Comparison of ENCODE assay signal across 11 cellular contexts in the genomic region with DNA sequence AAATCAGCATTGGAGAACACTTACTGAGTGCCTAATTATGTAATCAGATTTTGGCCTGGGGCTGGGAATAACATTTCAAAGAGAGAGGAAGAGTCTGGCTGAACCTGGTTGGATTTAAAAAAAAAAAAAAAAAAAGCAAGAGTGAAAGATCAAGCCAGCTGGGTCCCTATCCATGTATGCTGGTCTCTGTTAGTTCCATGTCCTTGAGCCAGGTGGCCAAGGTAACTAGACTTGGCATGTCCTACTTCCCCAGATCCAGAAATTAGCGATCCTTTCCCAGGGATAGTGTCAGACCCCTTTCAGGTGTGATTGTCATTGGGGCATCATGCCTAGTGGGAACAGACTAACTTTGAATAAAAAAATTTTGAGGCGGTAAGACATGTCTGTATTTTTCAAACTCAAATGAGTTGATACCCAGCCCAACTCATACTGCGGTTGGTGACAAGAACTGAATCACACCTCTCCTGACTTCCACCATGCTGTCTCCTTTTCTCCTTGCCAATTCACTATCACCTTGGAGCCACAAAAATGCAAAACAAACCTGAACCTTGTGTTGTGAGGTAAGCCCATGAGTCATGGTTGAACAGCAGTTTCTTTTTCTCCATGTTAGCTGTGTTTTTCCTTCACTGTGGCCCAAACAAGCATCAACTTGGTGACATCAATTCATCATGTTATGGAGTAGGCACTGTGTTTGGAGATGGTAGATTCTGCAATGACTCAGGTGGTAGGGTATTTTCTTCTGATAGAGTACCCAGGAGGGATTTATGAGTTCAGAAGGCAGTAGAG. TPM values are rescaled to one million over a fixed set of nuclear protein-coding genes. Genes with fewer than 3 reads are reported as not detected.
DNase-seq lines count a peak whose midpoint lies in the region; ATAC-seq and TF ChIP-seq lines count a peak whose summit lies in the region.
"Had no signal": no experiment of that assay in that cellular context is flagged by ENCODE, and none has a peak within 500 bp of the region (broad histone marks: within the 10 kb centered on the region; RNA-seq: fewer than 3 reads in every experiment).

No MANE protein-coding gene starts in this region.

- ATAC-seq in activated T-cell treated with anti-CD3 and anti-CD28 coated beads, Interleukin-2, amount 50 U/mL, for 4 hours: peak; percentile 82 to 83
- peak; percentile 96 for ATAC-seq in foreskin keratinocyte

- H3K27ac ChIP-seq in foreskin keratinocyte (peak overlapping the region; percentile 79), substantia nigra (ENCODE audit: low read depth, low read length, poor library complexity, severe bottlenecking) (no peak overlapping the region)
- H3K27ac ChIP-seq: HL-60, thyroid gland had no signal

- no peaks in the 10 kb centered on the region for H3K27me3 ChIP-seq in foreskin keratinocyte
- H3K27me3 ChIP-seq: thyroid gland had no signal

- H3K36me3 Mint-ChIP-seq in activated T-cell treated with anti-CD3 and anti-CD28 coated beads, Interleukin-2, amount 50 U/mL, for 4 hours (ENCODE audit: insufficient read depth): no peaks in the 10 kb centered on the region
- peaks cover 5% of the 10 kb centered on the region for H3K36me3 Mint-ChIP-seq in T-helper 1 cell treated with Interleukin-12 subunit alpha and Interleukin-12 subunit beta and Interleukin-4 antibody, amounts not matched to agents 30 μg/mL and 1 μg/mL, for 36 hours (ENCODE audit: low read depth)
- H3K36me3 Mint-ChIP-seq in stimulated activated naive CD8-positive, alpha-beta T cell treated with anti-CD3 and anti-CD28 coated beads, Interleukin-15, Interleukin-2, amounts not matched to agents 100 ng/mL and 50 ng/mL, for 24 hours (ENCODE audit: low read depth): no peaks in the 10 kb centered on the region

- TF ChIP-seq CTCF in foreskin keratinocyte (conservative IDR thresholded peaks at IDR 0.05) (no peak), GM20000 (IDR thresholded peaks at IDR 0.05; ENCODE audit: extremely low read depth, missing control alignments) (no peak)

- DNase-seq in activated T-cell treated with anti-CD3 and anti-CD28 coated beads, Interleukin-2, amount 50 U/mL, for 4 hours: no peak
- DNase-seq in activated T-cell treated with anti-CD3 and anti-CD28 coated beads, Interleukin-2, amount 50 U/mL, for 48 hours: no peak
- DNase-seq in foreskin keratinocyte (peak; percentile 100), GM20000 (ENCODE audit: low spot score) (no peak), SW 1271 (lab: John Stamatoyannopoulos, UW) (no peak), substantia nigra (lab: John Stamatoyannopoulos, UW) (no peak)
- DNase-seq: NCI-H1436 treated with DMSO at 0.1 percent for 48 hours, thyroid gland had no signal

- peak overlapping the region; percentile 69 for H3K27ac Mint-ChIP-seq in T-helper 1 cell treated with Interleukin-12 subunit alpha and Interleukin-12 subunit beta and Interleukin-4 antibody, amounts not matched to agents 30 μg/mL and 1 μg/mL, for 36 hours
- H3K27ac Mint-ChIP-seq in stimulated activated naive CD8-positive, alpha-beta T cell treated with anti-CD3 and anti-CD28 coated beads, Interleukin-15, Interleukin-2, amounts not matched to agents 100 ng/mL and 50 ng/mL, for 24 hours: peak overlapping the region; percentile 23

- no peaks in the 10 kb centered on the region for H3K27me3 Mint-ChIP-seq in activated T-cell treated with anti-CD3 and anti-CD28 coated beads, Interleukin-2, amount 50 U/mL, for 4 hours (ENCODE audit: low read depth)
- no peaks in the 10 kb centered on the region for H3K27me3 Mint-ChIP-seq in T-helper 1 cell treated with Interleukin-12 subunit alpha and Interleukin-12 subunit beta and Interleukin-4 antibody, amounts not matched to agents 30 μg/mL and 1 μg/mL, for 36 hours (ENCODE audit: low read depth)
- H3K27me3 Mint-ChIP-seq in stimulated activated naive CD8-positive, alpha-beta T cell treated with anti-CD3 and anti-CD28 coated beads, Interleukin-15, Interleukin-2, amounts not matched to agents 100 ng/mL and 50 ng/mL, for 24 hours: no peaks in the 10 kb centered on the region

- peaks cover 51% of the 10 kb centered on the region for H3K4me1 Mint-ChIP-seq in activated T-cell treated with anti-CD3 and anti-CD28 coated beads, Interleukin-2, amount 50 U/mL, for 4 hours (ENCODE audit: low read depth)
- H3K4me1 Mint-ChIP-seq in T-helper 1 cell treated with Interleukin-12 subunit alpha and Interleukin-12 subunit beta and Interleukin-4 antibody, amounts not matched to agents 30 μg/mL and 1 μg/mL, for 36 hours (ENCODE audit: low read depth): peaks cover 36% of the 10 kb centered on the region
- peaks cover 31% of the 10 kb centered on the region for H3K4me1 Mint-ChIP-seq in stimulated activated naive CD8-positive, alpha-beta T cell treated with anti-CD3 and anti-CD28 coated beads, Interleukin-15, Interleukin-2, amounts not matched to agents 100 ng/mL and 50 ng/mL, for 24 hours (ENCODE audit: low read depth)

- no peaks in the 10 kb centered on the region for H3K9me3 Mint-ChIP-seq in activated T-cell treated with anti-CD3 and anti-CD28 coated beads, Interleukin-2, amount 50 U/mL, for 4 hours
- no peaks in the 10 kb centered on the region for H3K9me3 Mint-ChIP-seq in T-helper 1 cell treated with Interleukin-12 subunit alpha and Interleukin-12 subunit beta and Interleukin-4 antibody, amounts not matched to agents 30 μg/mL and 1 μg/mL, for 36 hours
- H3K9me3 Mint-ChIP-seq in stimulated activated naive CD8-positive, alpha-beta T cell treated with anti-CD3 and anti-CD28 coated beads, Interleukin-15, Interleukin-2, amounts not matched to agents 100 ng/mL and 50 ng/mL, for 24 hours: peaks cover 4% of the 10 kb centered on the region

- peaks cover 8% of the 10 kb centered on the region for H3K4me1 ChIP-seq in foreskin keratinocyte

- H3K4me3 Mint-ChIP-seq in activated T-cell treated with anti-CD3 and anti-CD28 coated beads, Interleukin-2, amount 50 U/mL, for 4 hours: no peak overlapping the region
- no peak overlapping the region for H3K4me3 Mint-ChIP-seq in T-helper 1 cell treated with Interleukin-12 subunit alpha and Interleukin-12 subunit beta and Interleukin-4 antibody, amounts not matched to agents 30 μg/mL and 1 μg/mL, for 36 hours
- no peak overlapping the region for H3K4me3 Mint-ChIP-seq in stimulated activated naive CD8-positive, alpha-beta T cell treated with anti-CD3 and anti-CD28 coated beads, Interleukin-15, Interleukin-2, amounts not matched to agents 100 ng/mL and 50 ng/mL, for 24 hours

RNA-seq across cellular contexts. Expression of gene PPP2R5A, which starts 24.5 kb away (rescaled TPM):
- 10 to 100 TPM; 36.2 to 41.4 (median 41.0) TPM for total RNA-seq in activated T-cell treated with anti-CD3 and anti-CD28 coated beads, Interleukin-2, amount 50 U/mL, for 4 hours
- total RNA-seq in foreskin keratinocyte: 20.1 and 23.0 TPM in 2 replicates
- polyA plus RNA-seq in foreskin keratinocyte: 12.2 and 15.2 TPM in 2 replicates

Comparison
In these comparisons a context has a peak if more than half of its experiments do, and no peak if none do; other contexts are left out.
1. DNase-seq: peak in foreskin keratinocyte (2 of 2); none in activated T-cell treated with anti-CD3 and anti-CD28 coated beads, Interleukin-2, amount 50 U/mL, for 4 hours (single experiment), activated T-cell treated with anti-CD3 and anti-CD28 coated beads, Interleukin-2, amount 50 U/mL, for 48 hours (0 of 2), GM20000 (single experiment), SW 1271 (0 of 2) and substantia nigra (0 of 49).